8 cellular contexts compared by ENCODE assay signal in genomic region chr4:11765849-11766453, GRCh38.
DNase-seq lines count a peak whose midpoint lies in the region; ATAC-seq and TF ChIP-seq lines count a peak whose summit lies in the region.

No MANE protein-coding gene starts in this region.

- H3K36me3 ChIP-seq in brain microvascular endothelial cell (replicated peaks) (no peaks in the 10 kb centered on the region), left lung (no peaks in the 10 kb centered on the region)

- no peaks in the 10 kb centered on the region for H3K36me3 Mint-ChIP-seq in activated T-helper 2 cell treated with anti-CD3 and anti-CD28 coated beads, Interferon-gamma antibody, Interleukin-2, Interleukin-4, amounts not matched to agents 10 μg/mL and 5 μg/mL and 100 μg/mL, durations not matched to agents 14 hours and 24 hours and 36 hours (ENCODE audit: low read depth)

- H3K4me3 Mint-ChIP-seq in activated T-helper 2 cell treated with anti-CD3 and anti-CD28 coated beads, Interferon-gamma antibody, Interleukin-2, Interleukin-4, amounts not matched to agents 10 μg/mL and 5 μg/mL and 100 μg/mL, durations not matched to agents 14 hours and 24 hours and 36 hours (ENCODE audit: low read depth): no peak overlapping the region
- H3K4me3 Mint-ChIP-seq in stimulated activated naive CD8-positive, alpha-beta T cell treated with anti-CD3 and anti-CD28 coated beads, Interleukin-15, amount 100 ng/mL, for 72 hours: no peak overlapping the region

- no peaks in the 10 kb centered on the region for H3K9me3 ChIP-seq in left lung

- no peaks in the 10 kb centered on the region for H3K4me1 ChIP-seq in left lung

- DNase-seq in NCI-H510A treated with DMSO at 0.1 percent for 48 hours (lab: John Stamatoyannopoulos, UW) (peak; percentile 34), NCI-H510A (lab: John Stamatoyannopoulos, UW) (no peak), NAMALWA (ENCODE audit: low spot score) (peak; percentile 58), brain microvascular endothelial cell (peak; percentile 9), left lung (no peak)
- no peak for DNase-seq in activated T-helper 2 cell treated with anti-CD3 and anti-CD28 coated beads, Interferon-gamma antibody, Interleukin-2, Interleukin-4, amounts not matched to agents 10 μg/mL and 5 μg/mL and 100 μg/mL, durations not matched to agents 14 hours and 24 hours and 36 hours (ENCODE audit: low spot score)
- DNase-seq in stimulated activated naive CD8-positive, alpha-beta T cell treated with anti-CD3 and anti-CD28 coated beads, Interleukin-15, amount 100 ng/mL, for 72 hours: no peak

- in situ Hi-C loops in brain microvascular endothelial cell (cut with HindIII; ENCODE audit: low pct_ligation_motif_present, low sequenced_read_pairs): no loop called here

- no peak overlapping the region for H3K27ac Mint-ChIP-seq in activated T-helper 2 cell treated with anti-CD3 and anti-CD28 coated beads, Interferon-gamma antibody, Interleukin-2, Interleukin-4, amounts not matched to agents 10 μg/mL and 5 μg/mL and 100 μg/mL, durations not matched to agents 14 hours and 24 hours and 36 hours
- H3K27ac Mint-ChIP-seq in stimulated activated naive CD8-positive, alpha-beta T cell treated with anti-CD3 and anti-CD28 coated beads, Interleukin-15, amount 100 ng/mL, for 72 hours: no peak overlapping the region

- intact Hi-C loops in left lung (cut with DNase I): no loop called here
- intact Hi-C loops in activated T-helper 2 cell treated with anti-CD3 and anti-CD28 coated beads, Interferon-gamma antibody, Interleukin-2, Interleukin-4, amounts not matched to agents 10 μg/mL and 5 μg/mL and 100 μg/mL, durations not matched to agents 14 hours and 24 hours and 36 hours (cut with micrococcal nuclease): loop anchor here (2.0 kb wide), 1 partner anchor 867 kb away; no protein-coding TSS in a partner anchor

- H3K27me3 ChIP-seq in brain microvascular endothelial cell (replicated peaks): no peaks in the 10 kb centered on the region
- no peaks in the 10 kb centered on the region for H3K27me3 ChIP-seq in left lung

- ATAC-seq in GM21515 (IDR thresholded peaks at IDR 0.05; ENCODE audit: unreplicated experiment): peak; percentile 75
- ATAC-seq in left lung: peak; percentile 56
- no peak for ATAC-seq in stimulated activated naive CD8-positive, alpha-beta T cell treated with anti-CD3 and anti-CD28 coated beads, Interleukin-15, amount 100 ng/mL, for 72 hours

- no peak overlapping the region for H3K4me3 ChIP-seq in brain microvascular endothelial cell (ENCODE audit: low read depth, low read length)
- no peak overlapping the region for H3K4me3 ChIP-seq in left lung

- H3K27me3 Mint-ChIP-seq in activated T-helper 2 cell treated with anti-CD3 and anti-CD28 coated beads, Interferon-gamma antibody, Interleukin-2, Interleukin-4, amounts not matched to agents 10 μg/mL and 5 μg/mL and 100 μg/mL, durations not matched to agents 14 hours and 24 hours and 36 hours (ENCODE audit: low read depth): no peaks in the 10 kb centered on the region
- H3K27me3 Mint-ChIP-seq in stimulated activated naive CD8-positive, alpha-beta T cell treated with anti-CD3 and anti-CD28 coated beads, Interleukin-15, amount 100 ng/mL, for 72 hours: no peaks in the 10 kb centered on the region

- H3K4me1 Mint-ChIP-seq in activated T-helper 2 cell treated with anti-CD3 and anti-CD28 coated beads, Interferon-gamma antibody, Interleukin-2, Interleukin-4, amounts not matched to agents 10 μg/mL and 5 μg/mL and 100 μg/mL, durations not matched to agents 14 hours and 24 hours and 36 hours (ENCODE audit: low read depth): no peaks in the 10 kb centered on the region
- no peaks in the 10 kb centered on the region for H3K4me1 Mint-ChIP-seq in stimulated activated naive CD8-positive, alpha-beta T cell treated with anti-CD3 and anti-CD28 coated beads, Interleukin-15, amount 100 ng/mL, for 72 hours

- H3K27ac ChIP-seq in brain microvascular endothelial cell (no peak overlapping the region), left lung (no peak overlapping the region)

- no peaks in the 10 kb centered on the region for H3K9me3 Mint-ChIP-seq in activated T-helper 2 cell treated with anti-CD3 and anti-CD28 coated beads, Interferon-gamma antibody, Interleukin-2, Interleukin-4, amounts not matched to agents 10 μg/mL and 5 μg/mL and 100 μg/mL, durations not matched to agents 14 hours and 24 hours and 36 hours
- H3K9me3 Mint-ChIP-seq in stimulated activated naive CD8-positive, alpha-beta T cell treated with anti-CD3 and anti-CD28 coated beads, Interleukin-15, amount 100 ng/mL, for 72 hours: no peaks in the 10 kb centered on the region

- TF ChIP-seq CTCF in brain microvascular endothelial cell (IDR thresholded peaks at IDR 0.05; ENCODE audit: low read depth, low read length, missing control alignments) (peak; percentile 85), left lung (IDR thresholded peaks at IDR 0.05) (peak; percentile 75 to 76)

Comparison
In these comparisons a context has a peak if more than half of its experiments do, and no peak if none do; other contexts are left out.
1. DNase-seq: peak in NCI-H510A treated with DMSO at 0.1 percent for 48 hours (single experiment), NAMALWA (single experiment) and brain microvascular endothelial cell (single experiment); none in NCI-H510A (single experiment), left lung (0 of 2), activated T-helper 2 cell treated with anti-CD3 and anti-CD28 coated beads, Interferon-gamma antibody, Interleukin-2, Interleukin-4, amounts not matched to agents 10 μg/mL and 5 μg/mL and 100 μg/mL, durations not matched to agents 14 hours and 24 hours and 36 hours (single experiment) and stimulated activated naive CD8-positive, alpha-beta T cell treated with anti-CD3 and anti-CD28 coated beads, Interleukin-15, amount 100 ng/mL, for 72 hours (0 of 2).